Comparison of ENCODE assay signal across 8 cellular contexts in the genomic region with DNA sequence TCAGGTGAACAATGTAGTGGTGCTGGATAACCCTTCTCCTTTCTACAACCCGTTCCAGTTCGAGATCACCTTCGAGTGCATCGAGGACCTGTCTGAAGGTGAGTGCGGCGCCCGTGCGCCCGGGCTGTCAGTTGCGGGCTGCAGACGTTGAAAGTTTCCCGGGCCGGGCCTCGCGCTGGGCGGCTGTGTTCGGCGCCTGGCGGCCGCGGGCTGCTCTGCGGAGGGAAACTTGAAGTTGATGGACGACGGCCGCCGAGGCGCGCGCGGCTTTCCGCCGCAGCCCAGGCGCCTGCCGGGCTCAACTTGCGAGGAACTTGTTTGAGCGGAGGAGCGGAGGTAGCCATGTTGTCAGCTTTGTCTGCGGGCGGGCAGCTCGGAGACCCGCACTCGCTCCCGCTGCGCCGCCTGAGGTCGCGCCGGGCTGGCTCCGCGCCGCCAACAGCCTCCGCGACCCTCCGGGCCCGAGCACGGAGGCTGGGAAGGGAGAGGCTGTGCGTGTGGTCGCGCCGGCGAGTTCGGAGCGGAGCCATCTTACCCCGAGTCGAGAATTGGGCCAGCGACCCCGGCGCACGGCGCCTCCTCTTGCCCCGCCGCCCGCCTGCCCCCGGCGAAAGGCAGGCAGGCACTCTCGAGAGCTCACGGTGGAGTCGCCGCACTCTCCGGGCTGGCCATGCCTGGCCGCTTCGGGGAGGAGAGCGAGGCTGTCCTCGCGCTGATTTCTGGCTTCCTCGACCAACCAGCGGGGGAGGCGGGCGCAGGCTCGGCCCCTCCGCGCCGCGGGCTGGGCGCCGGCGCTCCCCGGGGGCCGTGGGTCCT. TPM values are rescaled to one million over a fixed set of nuclear protein-coding genes. Genes with fewer than 3 reads are reported as not detected.
DNase-seq lines count a peak whose midpoint lies in the region; FAIRE-seq and TF ChIP-seq lines count a peak whose summit lies in the region.

No MANE protein-coding gene starts in this region.

- no peak overlapping the region for H3K56ac ChIP-seq in H9 (ENCODE audit: insufficient read length, low read depth, low read length)

- H3K79me2 ChIP-seq in H9 (ENCODE audit: insufficient read depth, low read length) (peaks cover 19% of the 10 kb centered on the region; the same call in 1 of the 2 replicates), Loucy (ENCODE audit: insufficient read depth, low read length) (peaks cover 87% of the 10 kb centered on the region)

- H3K79me1 ChIP-seq in H9 (ENCODE audit: insufficient read depth, low read depth, low read length, poor library complexity, severe bottlenecking), result no peaks in the 10 kb centered on the region

- no CpG with 5 or more reads among the region's 99 CpGs for WGBS in H9 (ENCODE audit: extremely low coverage, insufficient read length, low lambda C conversion rate)

- H3K4me3 Mint-ChIP-seq in H9, result peak overlapping the region; percentile 87 to 97

- TF ChIP-seq CTCF in GM12864 (IDR thresholded peaks at IDR 0.05; ENCODE audit: low read depth, low read length, missing control alignments), result no peak
- TF ChIP-seq CTCF in H9 (conservative IDR thresholded peaks at IDR 0.05), result no peak
- TF ChIP-seq CTCF in Loucy (conservative IDR thresholded peaks at IDR 0.05; ENCODE audit: low read length), result no peak
- TF ChIP-seq CTCF in WERI-Rb-1 (IDR thresholded peaks at IDR 0.05; ENCODE audit: low read depth, low read length), result no peak
- peak; percentile 17 for TF ChIP-seq CTCF in bronchial epithelial cell (IDR thresholded peaks at IDR 0.05; ENCODE audit: insufficient read depth, low read length, severe bottlenecking)

- H2BK120ac ChIP-seq in H9 (ENCODE audit: low read depth, low read length, poor library complexity, severe bottlenecking), result no peak overlapping the region

- no peaks in the 10 kb centered on the region for H3K23me2 ChIP-seq in H9 (ENCODE audit: insufficient read length, low read depth, low read length, poor library complexity, severe bottlenecking)

- no peak overlapping the region for H3T11ph ChIP-seq in H9 (ENCODE audit: low read length)

- no peaks in the 10 kb centered on the region for H3K27me3 Mint-ChIP-seq in H9 (ENCODE audit: low read depth)

- H3K36me3 ChIP-seq in Loucy (ENCODE audit: insufficient read depth, low read length) (no peaks in the 10 kb centered on the region), WERI-Rb-1 (peaks cover 26% of the 10 kb centered on the region), bronchial epithelial cell (ENCODE audit: control insufficient read depth, insufficient read depth, low read length) (no peaks in the 10 kb centered on the region)

- H3K9ac ChIP-seq in H9 (ENCODE audit: extremely low read depth, insufficient read length, low read length) (peak overlapping the region; percentile 82), Loucy (ENCODE audit: low read depth, low read length, poor library complexity, severe bottlenecking) (peak overlapping the region; percentile 98)

- no peak overlapping the region for H2AK5ac ChIP-seq in H9 (ENCODE audit: insufficient read length, low read length)

- H3K23ac ChIP-seq in H9 (ENCODE audit: insufficient read length, low read depth, low read length), result no peak overlapping the region

- peak overlapping the region; percentile 81 for H3K18ac ChIP-seq in H9 (ENCODE audit: insufficient read length, low read depth, low read length)

- peak overlapping the region; percentile 89 for H3K14ac ChIP-seq in H9 (ENCODE audit: insufficient read depth, low read length)

- H3K4ac ChIP-seq in H9 (ENCODE audit: low read depth, low read length), result peak overlapping the region; percentile 23; the same call in 1 of the 2 replicates

- H3K4me1 ChIP-seq in H9 (ENCODE audit: insufficient read depth, low read length) (peaks cover 3% of the 10 kb centered on the region; the same call in 1 of the 2 replicates), Loucy (ENCODE audit: insufficient read depth, low read length, poor library complexity, severe bottlenecking) (peaks cover 63% of the 10 kb centered on the region)

- peak overlapping the region; percentile 96 to 99 (median 99) for H3K27ac Mint-ChIP-seq in H9

- H3K9me3 Mint-ChIP-seq in H9, result 0 out of 5 replicates have a peak, but pooled peaks cover 0 to 2% of the 10 kb centered on the region in 2 experiments

- H4K8ac ChIP-seq in H9 (replicated peaks; ENCODE audit: insufficient read length, low read depth, low read length), result no peak overlapping the region

- H3K27me3 ChIP-seq in H9 (ENCODE audit: insufficient read depth, low read length) (no peaks in the 10 kb centered on the region), Loucy (ENCODE audit: insufficient read depth, low read length, poor library complexity, severe bottlenecking) (peaks cover 6% of the 10 kb centered on the region), WERI-Rb-1 (ENCODE audit: insufficient read depth, low read depth, severe bottlenecking) (no peaks in the 10 kb centered on the region), bronchial epithelial cell (ENCODE audit: control insufficient read depth, insufficient read depth, low read length) (no peaks in the 10 kb centered on the region)

- H4K91ac ChIP-seq in H9 (ENCODE audit: insufficient read length, low read depth, low read length), result no peak overlapping the region

- H3K4me2 ChIP-seq in H9 (ENCODE audit: insufficient read depth, insufficient read length, low read length) (peak overlapping the region; percentile 89), Loucy (ENCODE audit: low read depth, low read length, poor library complexity, severe bottlenecking) (peak overlapping the region; percentile 88)

- peaks cover 10% of the 10 kb centered on the region; the same call in 1 of the 2 replicates for H3F3A ChIP-seq in Loucy (ENCODE audit: low read depth)

- H3K4me1 Mint-ChIP-seq in H9, result peaks cover 34 to 44% of the 10 kb centered on the region in 2 experiments

- H3K9me3 ChIP-seq in H9 (ENCODE audit: control insufficient read depth, low read depth, low read length) (no peaks in the 10 kb centered on the region), Loucy (ENCODE audit: insufficient read depth, low read depth, low read length) (no peaks in the 10 kb centered on the region), WERI-Rb-1 (ENCODE audit: severe bottlenecking) (no peaks in the 10 kb centered on the region)

- peak overlapping the region; percentile 67 for H3K4me3 ChIP-seq in GM12864 (ENCODE audit: low read depth, low read length)
- peak overlapping the region; percentile 99 for H3K4me3 ChIP-seq in Loucy (ENCODE audit: low read length, poor library complexity, severe bottlenecking)
- H3K4me3 ChIP-seq in WERI-Rb-1 (ENCODE audit: low read depth, low read length), result peak overlapping the region; percentile 88
- H3K4me3 ChIP-seq in bronchial epithelial cell (ENCODE audit: low read depth, low read length), result peak overlapping the region; percentile 88

- H3K36me3 Mint-ChIP-seq in H9 (ENCODE audit: insufficient read depth in 1 of 3, low read depth in 3 of 3), result peaks cover 11 to 17% (median 17%) of the 10 kb centered on the region in 3 experiments

- no peak for FAIRE-seq in bronchial epithelial cell (lab: Jason Lieb, UNC)

- H2AFZ ChIP-seq in H9 (ENCODE audit: low read length), result no peak overlapping the region
- H2AFZ ChIP-seq in Loucy (ENCODE audit: low read length), result peak overlapping the region; percentile 76; the same call in 1 of the 2 replicates

- H2BK20ac ChIP-seq in H9 (ENCODE audit: low read depth, low read length, poor library complexity, severe bottlenecking), result no peak overlapping the region

- no peak overlapping the region for H2BK15ac ChIP-seq in H9 (ENCODE audit: low read depth, low read length)

- no peak overlapping the region for H4K5ac ChIP-seq in H9 (ENCODE audit: insufficient read length, low read depth, low read length)

- peak overlapping the region; percentile 55 for H3K27ac ChIP-seq in H9 (ENCODE audit: insufficient read length, low read depth, low read length)
- H3K27ac ChIP-seq in WERI-Rb-1, result peak overlapping the region; percentile 96

- H3K9me2 ChIP-seq in Loucy (replicated peaks; ENCODE audit: low read depth, low read length), result no peaks in the 10 kb centered on the region

- DNase-seq in GM12864 (ENCODE audit: low read depth) (no peak), H9 (peak; percentile 48), WERI-Rb-1 (peak; percentile 41), bronchial epithelial cell (ENCODE audit: low read depth) (peak; percentile 22), iris pigment epithelial cell (ENCODE audit: low read depth) (peak; percentile 71), NCI-H2107 treated with DMSO at 0.1 percent for 48 hours (lab: John Stamatoyannopoulos, UW; ENCODE audit: unreplicated experiment) (no peak)
- peak; percentile 40 to 43 (median 41) for DNase-seq in stimulated activated CD4-positive, alpha-beta T cell treated with anti-CD3 and anti-CD28 coated beads, Interleukin-12 subunit alpha, Interleukin-12 subunit beta, amount 100 ng/mL, for 48 hours (ENCODE audit: low read depth in 2 of 3, low spot score in 1 of 3)

- H4K20me1 ChIP-seq in H9 (ENCODE audit: control insufficient read depth, insufficient read depth, insufficient read length) (no peaks in the 10 kb centered on the region), Loucy (ENCODE audit: insufficient read depth, low read length, poor library complexity, severe bottlenecking) (peaks cover 43% of the 10 kb centered on the region)

- H2BK12ac ChIP-seq in H9 (ENCODE audit: insufficient read length, low read depth, low read length), result no peak overlapping the region

- peak overlapping the region; percentile 5 for H2BK5ac ChIP-seq in H9 (ENCODE audit: insufficient read length, low read length)

RNA-seq across cellular contexts. Expression of a gene that starts 0.7 kb away (rescaled TPM):
- total RNA-seq in H9 (2021), result 34.4 and 36.5 TPM in 2 replicates
- total RNA-seq in bronchial epithelial cell, result 13.4 and 17.9 TPM in 2 replicates

RNA-seq across cellular contexts. Expression of a gene that starts 40.3 kb away (rescaled TPM):
- total RNA-seq in H9 (2021) (18.6 and 19.8 TPM in 2 replicates), bronchial epithelial cell (9.7 and 12.8 TPM in 2 replicates)

Comparison
In these comparisons a context has a peak if more than half of its experiments do, and no peak if none do; other contexts are left out.
1. DNase-seq: peak in H9 (single experiment), WERI-Rb-1 (single experiment), bronchial epithelial cell (single experiment), iris pigment epithelial cell (single experiment) and stimulated activated CD4-positive, alpha-beta T cell treated with anti-CD3 and anti-CD28 coated beads, Interleukin-12 subunit alpha, Interleukin-12 subunit beta, amount 100 ng/mL, for 48 hours (3 of 3); none in GM12864 (single experiment) and NCI-H2107 treated with DMSO at 0.1 percent for 48 hours (single experiment).
2. Peak in every context shown above with its lines, with median percentiles within 50 percentile points of each other: H3K4me3 ChIP-seq.